ENCODE assay signal across 7 cellular contexts in genomic region chr4:37970702-37971101, GRCh38. TPM values are rescaled to one million over a fixed set of nuclear protein-coding genes. Genes with fewer than 3 reads are reported as not detected.
DNase-seq lines count a peak whose midpoint lies in the region; ATAC-seq, FAIRE-seq and TF ChIP-seq lines count a peak whose summit lies in the region.

No MANE protein-coding gene starts in this region.

- H2BK20ac ChIP-seq in H1 (ENCODE audit: low read length) = no peak overlapping the region

- no peaks in the 10 kb centered on the region for H3K23me2 ChIP-seq in H1 (ENCODE audit: low read depth, low read length)

- H3K9ac ChIP-seq in Loucy (ENCODE audit: low read depth, low read length, poor library complexity, severe bottlenecking) = no peak overlapping the region
- H3K9ac ChIP-seq in H1 (replicated peaks in 1 of 4; ENCODE audit: extremely low read depth in 1 of 4, low read depth in 3 of 4, low read length in 3 of 4) = no peak overlapping the region

- no peak overlapping the region for H3K4me3 ChIP-seq in Loucy (ENCODE audit: low read length, poor library complexity, severe bottlenecking)
- no peak overlapping the region for H3K4me3 ChIP-seq in H1 (ENCODE audit: extremely low read depth in 1 of 4, insufficient read depth in 2 of 4, low read depth in 3 of 4, low read length in 4 of 4)
- no peak overlapping the region for H3K4me3 ChIP-seq in naive thymus-derived CD4-positive, alpha-beta T cell (ENCODE audit: low read length)
- H3K4me3 ChIP-seq in upper lobe of right lung = no peak overlapping the region

- peak; percentile 51 to 58 for DNase-seq in activated CD4-positive, alpha-beta T cell treated with anti-CD3 and anti-CD28 coated beads for 4 hours
- DNase-seq in H1 (ENCODE audit: low read depth in 1 of 2, low spot score in 2 of 2) (peak in 1 of 2 experiments; percentile 54), upper lobe of right lung (peak; percentile 90), OCI-M2 (lab: John Stamatoyannopoulos, UW; ENCODE audit: unreplicated experiment) (no peak)
- DNase-seq in naive thymus-derived CD4-positive, alpha-beta T cell = peak in 8 of 9 donors; percentile 16 to 45 (median 32)

- TF ChIP-seq EP300 in H1 (IDR thresholded peaks at IDR 0.05; ENCODE audit: borderline replicate concordance in 1 of 2, low read depth in 2 of 2, low read length in 2 of 2) = no peak

- no peak overlapping the region for H3K4me3 Mint-ChIP-seq in naive thymus-derived CD4-positive, alpha-beta T cell

- no peak overlapping the region for H2BK12ac ChIP-seq in H1 (ENCODE audit: low read depth, low read length)

- no peak overlapping the region for H4K5ac ChIP-seq in H1 (ENCODE audit: insufficient read length, low read depth, low read length)

- no peaks in the 10 kb centered on the region for H3K79me1 ChIP-seq in H1 (ENCODE audit: low read depth, low read length)

- no peak overlapping the region for H2AFZ ChIP-seq in Loucy (ENCODE audit: low read length)
- H2AFZ ChIP-seq in H1 (ENCODE audit: low read length) = no peak overlapping the region

- no peak overlapping the region for H3K4ac ChIP-seq in H1 (replicated peaks; ENCODE audit: insufficient read length, low read depth, low read length)

- H2BK15ac ChIP-seq in H1 (ENCODE audit: low read length) = no peak overlapping the region

- H3K23ac ChIP-seq in H1 (ENCODE audit: insufficient read length) = no peak overlapping the region

- CTCF ChIA-PET in H1 (lab: Charles Lee; ENCODE audit: partially characterized antibody) = interaction anchor here (0.6 to 1.9 kb wide), 6 partner anchors 8 to 60 kb away, joined by 3 to 7 read pairs (median 3); partner anchors contain the start of gene PTTG2
- CTCF ChIA-PET in naive thymus-derived CD4-positive, alpha-beta T cell (lab: Charles Lee) = interaction anchor here (0.6 kb wide), 1 partner anchor 13 kb away, joined by 5 read pairs; no protein-coding TSS in a partner anchor

- H2AK5ac ChIP-seq in H1 (ENCODE audit: low read depth, low read length) = no peak overlapping the region

- H3K27me3 ChIP-seq in Loucy (ENCODE audit: insufficient read depth, low read length, poor library complexity, severe bottlenecking) (no peaks in the 10 kb centered on the region), H1 (replicated peaks in 1 of 4; ENCODE audit: control insufficient read depth in 3 of 4, extremely low read depth in 1 of 4, insufficient read depth in 3 of 4, low read length in 3 of 4) (no peaks in the 10 kb centered on the region), upper lobe of right lung (no peaks in the 10 kb centered on the region)
- no peaks in the 10 kb centered on the region for H3K27me3 ChIP-seq in naive thymus-derived CD4-positive, alpha-beta T cell (ENCODE audit: control insufficient read depth in 2 of 2, insufficient read depth in 2 of 2, low read length in 2 of 2)

- H3K4me1 ChIP-seq in Loucy (ENCODE audit: insufficient read depth, low read length, poor library complexity, severe bottlenecking) (no peaks in the 10 kb centered on the region), H1 (replicated peaks in 1 of 4; ENCODE audit: control insufficient read depth in 3 of 4, insufficient read depth in 4 of 4, low read length in 3 of 4) (no peaks in the 10 kb centered on the region), upper lobe of right lung (peaks cover 6% of the 10 kb centered on the region)
- H3K4me1 ChIP-seq in naive thymus-derived CD4-positive, alpha-beta T cell (ENCODE audit: control insufficient read depth in 2 of 2, insufficient read depth in 2 of 2, low read length in 2 of 2) = no peaks in the 10 kb centered on the region

- ATAC-seq in GM18858 (IDR thresholded peaks at IDR 0.05; ENCODE audit: unreplicated experiment) (peak; percentile 51), upper lobe of right lung (peak; percentile 98)
- peak; percentile 98 for ATAC-seq in naive thymus-derived CD4-positive, alpha-beta T cell

- H3K9me3 Mint-ChIP-seq in naive thymus-derived CD4-positive, alpha-beta T cell = peaks cover 0 to 3% (median 0%) of the 10 kb centered on the region in 11 donors

- no peaks in the 10 kb centered on the region for H3K27me3 Mint-ChIP-seq in naive thymus-derived CD4-positive, alpha-beta T cell

- no peak overlapping the region for H4K91ac ChIP-seq in H1 (replicated peaks; ENCODE audit: insufficient read length, low read length)

- H2BK5ac ChIP-seq in H1 (ENCODE audit: low read depth, low read length) = no peak overlapping the region

- POLR2A ChIA-PET in H1 (lab: Charles Lee; ENCODE audit: partially characterized antibody) = no interaction called here
- POLR2A ChIA-PET in naive thymus-derived CD4-positive, alpha-beta T cell (lab: Charles Lee) = interaction anchor here (0.7 kb wide), 2 partner anchors 284 to 839 kb away, joined by 3 to 4 read pairs; no protein-coding TSS in a partner anchor

- H4K20me1 ChIP-seq in Loucy (ENCODE audit: insufficient read depth, low read length, poor library complexity, severe bottlenecking) = no peaks in the 10 kb centered on the region
- H4K20me1 ChIP-seq in H1 (replicated peaks in 1 of 2; ENCODE audit: control insufficient read depth in 1 of 2, insufficient read depth in 2 of 2, low read length in 2 of 2) = no peaks in the 10 kb centered on the region

- H3F3A ChIP-seq in Loucy (ENCODE audit: low read depth) = no peaks in the 10 kb centered on the region

- H4K8ac ChIP-seq in H1 (ENCODE audit: extremely low read depth, insufficient read depth, low read length) = no peak overlapping the region

- no peak overlapping the region for H3K14ac ChIP-seq in H1 (ENCODE audit: insufficient read length)

- TF ChIP-seq RAD21 in H1 (IDR thresholded peaks at IDR 0.05 in 1 of 2, conservative IDR thresholded peaks at IDR 0.05 in 1 of 2; ENCODE audit: low read depth in 2 of 2, low read length in 2 of 2) = peak; percentile 28 to 41

- H3K27ac Mint-ChIP-seq in naive thymus-derived CD4-positive, alpha-beta T cell = peak overlapping the region in 2 of 9 donors; percentile 16 to 51

- 0 out of 2 replicates have a peak, but pooled peaks cover 6% of the 10 kb centered on the region for H3K9me3 ChIP-seq in Loucy (ENCODE audit: insufficient read depth, low read depth, low read length)
- no peaks in the 10 kb centered on the region for H3K9me3 ChIP-seq in H1 (ENCODE audit: insufficient read depth in 2 of 2, low read depth in 1 of 2, low read length in 1 of 2)
- no peaks in the 10 kb centered on the region for H3K9me3 ChIP-seq in naive thymus-derived CD4-positive, alpha-beta T cell (ENCODE audit: control insufficient read depth in 2 of 3, low read length in 3 of 3)
- no peaks in the 10 kb centered on the region for H3K9me3 ChIP-seq in upper lobe of right lung

- H3K56ac ChIP-seq in H1 (replicated peaks; ENCODE audit: insufficient read length, low read depth, low read length) = no peak overlapping the region

- H3K9me2 ChIP-seq in Loucy (replicated peaks; ENCODE audit: low read depth, low read length) = no peaks in the 10 kb centered on the region

- H3K18ac ChIP-seq in H1 (ENCODE audit: extremely low read depth, low read length) = no peak overlapping the region

- H3K79me2 ChIP-seq in Loucy (ENCODE audit: insufficient read depth, low read length) (no peaks in the 10 kb centered on the region), H1 (ENCODE audit: control insufficient read depth in 1 of 2, insufficient read depth in 2 of 2, low read length in 2 of 2) (no peaks in the 10 kb centered on the region)

- H3K4me2 ChIP-seq in Loucy (ENCODE audit: low read depth, low read length, poor library complexity, severe bottlenecking) (no peak overlapping the region), H1 (ENCODE audit: insufficient read depth in 1 of 2, low read depth in 2 of 2, low read length in 2 of 2) (no peak overlapping the region)

- TF ChIP-seq CTCF in Loucy (conservative IDR thresholded peaks at IDR 0.05; ENCODE audit: low read length) (peak; percentile 53), H1 (IDR thresholded peaks at IDR 0.05; ENCODE audit: control extremely low read depth in 1 of 3, insufficient read depth in 1 of 3, low read depth in 1 of 3, low read length in 3 of 3) (peak; percentile 36 to 59 (median 55); a peak in 3 of 4 replicates), upper lobe of right lung (IDR thresholded peaks at IDR 0.05) (peak; percentile 62)

- intact Hi-C loops in naive thymus-derived CD4-positive, alpha-beta T cell (cut with micrococcal nuclease) = no loop called here
- intact Hi-C loops in upper lobe of right lung (cut with DNase I) = no loop called here

- no peak for FAIRE-seq in H1 (lab: Jason Lieb, UNC)

- H3K27ac ChIP-seq in H1 (ENCODE audit: low read depth, low read length) = no peak overlapping the region
- H3K27ac ChIP-seq in naive thymus-derived CD4-positive, alpha-beta T cell (ENCODE audit: low read depth, low read length) = no peak overlapping the region
- peak overlapping the region; percentile 24 for H3K27ac ChIP-seq in upper lobe of right lung

- 75% methylated on average over 1 of the region's 1 CpG; no CpG with 5 or more reads in 1 of the 2 experiments for WGBS in H1 (ENCODE audit: extremely low coverage in 1 of 2, insufficient coverage in 1 of 2, insufficient read length in 1 of 2, insufficient replicate concordance in 2 of 2, low coverage in 1 of 2, low lambda C conversion rate in 2 of 2, missing lambda C conversion rate in 1 of 2), 2 experiments

- H3K36me3 ChIP-seq in Loucy (ENCODE audit: insufficient read depth, low read length) = no peaks in the 10 kb centered on the region
- no peaks in the 10 kb centered on the region for H3K36me3 ChIP-seq in H1 (ENCODE audit: control insufficient read depth in 2 of 4, insufficient read depth in 4 of 4, low read length in 3 of 4)
- H3K36me3 ChIP-seq in naive thymus-derived CD4-positive, alpha-beta T cell (ENCODE audit: control insufficient read depth in 2 of 3, insufficient read depth in 3 of 3, low read length in 3 of 3) = no peaks in the 10 kb centered on the region
- no peaks in the 10 kb centered on the region for H3K36me3 ChIP-seq in upper lobe of right lung

- no peak for TF ChIP-seq POLR2A in H1 (IDR thresholded peaks at IDR 0.05; ENCODE audit: control extremely low read depth in 1 of 2, low read depth in 2 of 2, low read length in 2 of 2)

- H3K36me3 Mint-ChIP-seq in naive thymus-derived CD4-positive, alpha-beta T cell = peaks cover 0 to 23% (median 11%) of the 10 kb centered on the region in 5 donors

- no peak overlapping the region for H2BK120ac ChIP-seq in H1 (replicated peaks; ENCODE audit: low read depth, low read length)

- peaks cover 0 to 20% (median 16%) of the 10 kb centered on the region in 7 donors for H3K4me1 Mint-ChIP-seq in naive thymus-derived CD4-positive, alpha-beta T cell

RNA-seq across cellular contexts. Expression of gene PTTG2, which starts 10.5 kb away (rescaled TPM):
- not detected in 2 replicates for total RNA-seq in H1 (2021; fragmentation: NEBNext Ultra II Directional; extraction: Animal tissue kit (Norgen Biotek cat#: 25700))
- polyA plus RNA-seq in H1 (2011; rRNA removed) = not detected in 2 replicates
- polyA plus RNA-seq in H1 (2011; cell fraction: cytosol; rRNA removed) = not detected
- not detected for polyA plus RNA-seq in H1 (2011; cell fraction: nucleus; rRNA removed)
- polyA plus RNA-seq in H1 (2012, experiment 1 of 2) = not detected in 4 replicates
- not detected for polyA plus RNA-seq in H1 (2012, experiment 2 of 2)
- polyA plus RNA-seq in H1 (2013, experiment 1 of 2) = not detected
- polyA plus RNA-seq in H1 (2013, experiment 2 of 2) = 0.07 TPM
- 0.85 TPM in 1 of 2 replicates, not detected in the other for polyA minus RNA-seq in H1 (2011; rRNA and poly(A)+ RNA removed)
- polyA minus RNA-seq in H1 (2011; cell fraction: cytosol; rRNA and poly(A)+ RNA removed) = not detected
- 1.4 TPM for polyA minus RNA-seq in H1 (2011; cell fraction: nucleus; rRNA and poly(A)+ RNA removed)
- 1 to 10 TPM; 1.1 to 2.5 (median 1.8) TPM for total RNA-seq in naive thymus-derived CD4-positive, alpha-beta T cell
- 1 to 10 TPM in 1 of 2 donors, under 1 TPM in 1; 0.56 to 1.5 TPM for polyA plus RNA-seq in naive thymus-derived CD4-positive, alpha-beta T cell
- 0.84 TPM for total RNA-seq in upper lobe of right lung
